31 cellular contexts compared by ENCODE assay signal in genomic region chr7:87131806-87132205, GRCh38.
"Had no signal": no experiment of that assay in that cellular context is flagged by ENCODE, and none has a peak within 500 bp of the region (broad histone marks: within the 10 kb centered on the region; RNA-seq: fewer than 3 reads in every experiment).

No MANE protein-coding gene starts in this region.

- H3K36me3 ChIP-seq: adrenal gland, ascending aorta, brain microvascular endothelial cell, breast epithelium, cardiac muscle cell had no signal

- H3K4me3 ChIP-seq: adrenal gland, ascending aorta, body of pancreas, breast epithelium, cardiac muscle cell had no signal

- DNase-seq: activated effector memory CD4-positive, alpha-beta T cell treated with anti-CD3 and anti-CD28 coated beads, Interleukin-2, amount 50 U/mL, for 16 hours; activated effector memory CD4-positive, alpha-beta T cell treated with Interleukin-2 at 50 U/mL for 16 hours; activated gamma-delta T cell; activated gamma-delta T cell treated with Interleukin-2 at 50 U/mL for 16 hours; activated naive CD4-positive, alpha-beta T cell; activated naive CD4-positive, alpha-beta T cell treated with anti-CD3 and anti-CD28 coated beads for 36 hours; activated naive CD4-positive, alpha-beta T cell treated with anti-CD3 and anti-CD28 coated beads, Interleukin-2, amount 10 ng/mL, durations not matched to agents 7 days and 5 days; activated naive CD4-positive, alpha-beta T cell treated with anti-CD3 and anti-CD28 coated beads, Interleukin-2, amount 50 U/mL, for 16 hours; activated naive CD4-positive, alpha-beta T cell treated with Interleukin-2 at 50 U/mL for 16 hours; activated naive CD8-positive, alpha-beta T cell treated with anti-CD3 and anti-CD28 coated beads for 36 hours; activated naive CD8-positive, alpha-beta T cell treated with anti-CD3 and anti-CD28 coated beads, Interleukin-2, amount 10 ng/mL, durations not matched to agents 7 days and 5 days; activated naive CD8-positive, alpha-beta T cell treated with anti-CD3 and anti-CD28 coated beads, Interleukin-2, amount 50 U/mL, for 24 hours; activated T-cell treated with anti-CD3 and anti-CD28 coated beads for 4 hours; activated T-cell treated with anti-CD3 and anti-CD28 coated beads, Interleukin-2, amount 50 U/mL, for 1 hour; activated T-cell treated with anti-CD3 and anti-CD28 coated beads, Interleukin-2, amount 50 U/mL, for 24 hours; activated T-cell treated with anti-CD3 and anti-CD28 coated beads, Interleukin-2, amount 50 U/mL, for 4 hours; activated T-cell treated with anti-CD3 and anti-CD28 coated beads, Interleukin-2, amount 50 U/mL, for 48 hours; activated T-cell treated with anti-CD3 and anti-CD28 coated beads, Interleukin-2, amount 50 U/mL, for 72 hours; adrenal gland; amniotic stem cell; amygdala; anterior cingulate cortex; aorta; body of pancreas; brain microvascular endothelial cell; caudate nucleus; central memory CD4-positive, alpha-beta T cell; cerebellar nuclear complex had no signal

- H3K4me1 ChIP-seq: adrenal gland, ascending aorta, body of pancreas, breast epithelium had no signal

- H3K27ac ChIP-seq: adrenal gland, ascending aorta, body of pancreas, brain microvascular endothelial cell, breast epithelium, cardiac muscle cell had no signal

- H3K27me3 ChIP-seq: adrenal gland, ascending aorta, body of pancreas, brain microvascular endothelial cell, breast epithelium, cardiac muscle cell had no signal

- H3K9me3 ChIP-seq: adrenal gland, ascending aorta, body of pancreas, breast epithelium had no signal
